In the genomic region with DNA sequence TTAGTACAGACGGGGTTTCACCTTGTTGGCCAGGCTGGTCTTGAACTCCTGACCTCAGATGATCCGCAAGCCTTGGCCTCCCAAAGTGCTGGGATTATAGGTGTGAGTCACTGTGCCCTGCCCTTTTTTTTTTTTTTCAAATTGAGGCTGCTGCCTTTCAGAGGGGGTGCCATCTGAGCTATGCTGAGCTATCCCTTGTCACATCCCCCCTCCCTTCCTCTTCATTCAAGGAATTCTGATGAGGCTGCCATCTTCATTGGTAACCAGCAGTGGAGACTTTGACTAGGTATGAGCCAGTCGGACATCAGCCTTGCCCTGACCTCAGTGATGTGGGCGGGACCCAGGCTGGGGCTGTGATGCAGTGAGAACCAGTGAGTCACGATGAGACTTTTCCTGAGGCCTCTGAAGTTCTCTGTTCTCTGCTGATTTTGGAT, we compare ENCODE assay signal across 10 cellular contexts. TPM values are rescaled to one million over a fixed set of nuclear protein-coding genes. Genes with fewer than 3 reads are reported as not detected.
DNase-seq lines count a peak whose midpoint lies in the region; ATAC-seq and TF ChIP-seq lines count a peak whose summit lies in the region.
"Had no signal": no experiment of that assay in that cellular context is flagged by ENCODE, and none has a peak within 500 bp of the region (broad histone marks: within the 10 kb centered on the region; RNA-seq: fewer than 3 reads in every experiment).

No MANE protein-coding gene starts in this region.

- H3K4me2 ChIP-seq in hepatocyte = no peak overlapping the region

- H3K4me1 ChIP-seq in hepatocyte (ENCODE audit: insufficient read depth) = peaks cover 7% of the 10 kb centered on the region

- H3K9me2 ChIP-seq in hepatocyte (replicated peaks; ENCODE audit: insufficient read depth) = no peaks in the 10 kb centered on the region

- H3K36me3 ChIP-seq in hepatocyte (replicated peaks; ENCODE audit: insufficient read depth, low read depth) = no peaks in the 10 kb centered on the region

- TF ChIP-seq CTCF in WTC11 (IDR thresholded peaks at IDR 0.05) (no peak), hepatocyte (IDR thresholded peaks at IDR 0.05; ENCODE audit: poor library complexity) (no peak), type B pancreatic cell (conservative IDR thresholded peaks at IDR 0.05) (no peak)

- peak overlapping the region; percentile 56 for H3K27ac ChIP-seq in hepatocyte

- CTCF ChIA-PET in WTC11 (lab: Charles Lee) = interaction anchor here (0.6 to 1.6 kb wide), 3 partner anchors 17 to 89 kb away, joined by 3 to 6 read pairs (median 4); no protein-coding TSS in a partner anchor

- H3K9me3 Mint-ChIP-seq in WTC11 (peaks cover 7% of the 10 kb centered on the region), type B pancreatic cell (no peaks in the 10 kb centered on the region)

- no peaks in the 10 kb centered on the region for H3K9me3 ChIP-seq in hepatocyte (ENCODE audit: low read depth)

- ATAC-seq in WTC11 (peak; percentile 63), GM19455 (IDR thresholded peaks at IDR 0.05; ENCODE audit: unreplicated experiment) (no peak), GM19397 (IDR thresholded peaks at IDR 0.05; ENCODE audit: unreplicated experiment) (no peak)

- H3K4me3 Mint-ChIP-seq in WTC11 (no peak overlapping the region), type B pancreatic cell (no peak overlapping the region)
- H3K4me3 Mint-ChIP-seq: activated CD4-positive, alpha-beta T cell treated with anti-CD3 and anti-CD28 coated beads, Interleukin-2, amount 10 ng/mL, durations not matched to agents 24 days and 14 days had no signal

- POLR2A ChIA-PET in WTC11 (lab: Charles Lee) = interaction anchor here (0.6 kb wide), 1 partner anchor 16 kb away, joined by 3 read pairs; no protein-coding TSS in a partner anchor

- no peaks in the 10 kb centered on the region for H3K27me3 Mint-ChIP-seq in WTC11 (ENCODE audit: low read depth)
- H3K27me3 Mint-ChIP-seq in type B pancreatic cell = no peaks in the 10 kb centered on the region
- H3K27me3 Mint-ChIP-seq: activated CD4-positive, alpha-beta T cell treated with anti-CD3 and anti-CD28 coated beads, Interleukin-2, amount 10 ng/mL, durations not matched to agents 24 days and 14 days had no signal

- H3K4me3 ChIP-seq in hepatocyte = no peak overlapping the region

- H2AFZ ChIP-seq in hepatocyte = no peak overlapping the region

- 0 out of 2 replicates have a peak, but pooled peaks cover 2% of the 10 kb centered on the region for H3K36me3 Mint-ChIP-seq in WTC11
- H3K36me3 Mint-ChIP-seq in type B pancreatic cell = no peaks in the 10 kb centered on the region

- WGBS in hepatocyte (ENCODE audit: low lambda C conversion rate, missing lambda C conversion rate) = 69% methylated on average over 5 of the region's 5 CpGs

- peak; percentile 33 for DNase-seq in activated naive CD4-positive, alpha-beta T cell treated with Interleukin-2 at 50 U/mL for 16 hours
- no peak for DNase-seq in activated naive CD4-positive, alpha-beta T cell (lab: John Stamatoyannopoulos, UW)
- DNase-seq in WTC11 (ENCODE audit: low spot score) (no peak), hepatocyte (ENCODE audit: low spot score) (peak; percentile 56), type B pancreatic cell (ENCODE audit: extremely low spot score, unreplicated experiment) (no peak), NCI-H1105 treated with DMSO at 0.1 percent for 48 hours (lab: John Stamatoyannopoulos, UW) (no peak)
- DNase-seq: activated CD4-positive, alpha-beta T cell treated with anti-CD3 and anti-CD28 coated beads, Interleukin-2, amount 10 ng/mL, durations not matched to agents 24 days and 14 days; NCI-H1436 treated with DMSO at 0.1 percent for 48 hours had no signal

- peaks cover 14% of the 10 kb centered on the region for H3K4me1 Mint-ChIP-seq in WTC11
- peaks cover 27% of the 10 kb centered on the region for H3K4me1 Mint-ChIP-seq in type B pancreatic cell (ENCODE audit: unreplicated experiment)

- H3K79me2 ChIP-seq in hepatocyte = no peaks in the 10 kb centered on the region

- H3K27me3 ChIP-seq in hepatocyte = no peaks in the 10 kb centered on the region

- no peaks in the 10 kb centered on the region for H4K20me1 ChIP-seq in hepatocyte (ENCODE audit: insufficient read depth, poor library complexity, severe bottlenecking)

- H3K27ac Mint-ChIP-seq in WTC11 = no peak overlapping the region
- peak overlapping the region; percentile 48 for H3K27ac Mint-ChIP-seq in type B pancreatic cell
- H3K27ac Mint-ChIP-seq: activated CD4-positive, alpha-beta T cell treated with anti-CD3 and anti-CD28 coated beads, Interleukin-2, amount 10 ng/mL, durations not matched to agents 24 days and 14 days had no signal

TF ChIP-seq in WTC11, 78 proteins besides CTCF, POLR2A, EP300 and RAD21:
- TF ChIP-seq TCF7 (CRISPR knock-in tag; IDR thresholded peaks at IDR 0.05; ENCODE audit: low read depth) (no peak), NFYB (CRISPR knock-in tag; conservative IDR thresholded peaks at IDR 0.05; ENCODE audit: low read depth) (no peak), IRF2 (CRISPR knock-in tag; IDR thresholded peaks at IDR 0.05; ENCODE audit: borderline replicate concordance, low read depth) (no peak), GABPB1 (CRISPR knock-in tag; IDR thresholded peaks at IDR 0.05) (peak; percentile 15; the same call in 1 of the 2 replicates), KAT7 (CRISPR knock-in tag; IDR thresholded peaks at IDR 0.05; ENCODE audit: borderline replicate concordance) (no peak)
- TF ChIP-seq, protein P1, sequence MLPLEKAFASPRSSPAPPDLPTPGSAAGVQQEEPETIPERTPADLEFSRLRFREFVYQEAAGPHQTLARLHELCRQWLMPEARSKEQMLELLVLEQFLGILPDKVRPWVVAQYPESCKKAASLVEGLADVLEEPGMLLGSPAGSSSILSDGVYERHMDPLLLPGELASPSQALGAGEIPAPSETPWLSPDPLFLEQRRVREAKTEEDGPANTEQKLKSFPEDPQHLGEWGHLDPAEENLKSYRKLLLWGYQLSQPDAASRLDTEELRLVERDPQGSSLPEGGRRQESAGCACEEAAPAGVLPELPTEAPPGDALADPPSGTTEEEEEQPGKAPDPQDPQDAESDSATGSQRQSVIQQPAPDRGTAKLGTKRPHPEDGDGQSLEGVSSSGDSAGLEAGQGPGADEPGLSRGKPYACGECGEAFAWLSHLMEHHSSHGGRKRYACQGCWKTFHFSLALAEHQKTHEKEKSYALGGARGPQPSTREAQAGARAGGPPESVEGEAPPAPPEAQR (CRISPR knock-in tag; IDR thresholded peaks at IDR 0.05) = no peak
- TF ChIP-seq, protein P2, sequence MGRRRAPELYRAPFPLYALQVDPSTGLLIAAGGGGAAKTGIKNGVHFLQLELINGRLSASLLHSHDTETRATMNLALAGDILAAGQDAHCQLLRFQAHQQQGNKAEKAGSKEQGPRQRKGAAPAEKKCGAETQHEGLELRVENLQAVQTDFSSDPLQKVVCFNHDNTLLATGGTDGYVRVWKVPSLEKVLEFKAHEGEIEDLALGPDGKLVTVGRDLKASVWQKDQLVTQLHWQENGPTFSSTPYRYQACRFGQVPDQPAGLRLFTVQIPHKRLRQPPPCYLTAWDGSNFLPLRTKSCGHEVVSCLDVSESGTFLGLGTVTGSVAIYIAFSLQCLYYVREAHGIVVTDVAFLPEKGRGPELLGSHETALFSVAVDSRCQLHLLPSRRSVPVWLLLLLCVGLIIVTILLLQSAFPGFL (CRISPR knock-in tag; IDR thresholded peaks at IDR 0.05; ENCODE audit: borderline replicate concordance) = no peak
- TF ChIP-seq, protein P3, sequence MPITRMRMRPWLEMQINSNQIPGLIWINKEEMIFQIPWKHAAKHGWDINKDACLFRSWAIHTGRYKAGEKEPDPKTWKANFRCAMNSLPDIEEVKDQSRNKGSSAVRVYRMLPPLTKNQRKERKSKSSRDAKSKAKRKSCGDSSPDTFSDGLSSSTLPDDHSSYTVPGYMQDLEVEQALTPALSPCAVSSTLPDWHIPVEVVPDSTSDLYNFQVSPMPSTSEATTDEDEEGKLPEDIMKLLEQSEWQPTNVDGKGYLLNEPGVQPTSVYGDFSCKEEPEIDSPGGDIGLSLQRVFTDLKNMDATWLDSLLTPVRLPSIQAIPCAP (CRISPR knock-in tag; IDR thresholded peaks at IDR 0.05) = no peak

RNA-seq across cellular contexts. Expression of a gene that starts 24.4 kb away (rescaled TPM):
- total RNA-seq in WTC11 (2021) (61.0 to 81.8 TPM (median 63.1 TPM) in 3 replicates), hepatocyte (37.4 and 41.0 TPM in 2 replicates), type B pancreatic cell (ENCODE audit: low replicate concordance) (28.6 and 47.8 TPM in 2 replicates)
- 38.9 and 51.3 TPM in 2 replicates for polyA plus RNA-seq in hepatocyte

RNA-seq across cellular contexts. Expression of a gene that starts 28.8 kb away (rescaled TPM):
- total RNA-seq in WTC11 (2021) (21.8 to 22.5 TPM (median 22.5 TPM) in 3 replicates), hepatocyte (25.1 and 31.9 TPM in 2 replicates), type B pancreatic cell (ENCODE audit: low replicate concordance) (11.5 and 14.3 TPM in 2 replicates)
- polyA plus RNA-seq in hepatocyte = 24.9 and 27.5 TPM in 2 replicates

Comparison
In these comparisons a context has a peak if more than half of its experiments do, and no peak if none do; other contexts are left out.
1. DNase-seq: peak in activated naive CD4-positive, alpha-beta T cell treated with Interleukin-2 at 50 U/mL for 16 hours (single experiment) and hepatocyte (single experiment); none in activated naive CD4-positive, alpha-beta T cell (0 of 4), WTC11 (single experiment), type B pancreatic cell (single experiment) and NCI-H1105 treated with DMSO at 0.1 percent for 48 hours (single experiment).